ENCODE assay signal across 8 cellular contexts in genomic region chr9:272251-273213, GRCh38. TPM values are rescaled to one million over a fixed set of nuclear protein-coding genes. Genes with fewer than 3 reads are reported as not detected.
DNase-seq lines count a peak whose midpoint lies in the region; ATAC-seq and TF ChIP-seq lines count a peak whose summit lies in the region.

No MANE protein-coding gene starts in this region.

- H3K36me3 Mint-ChIP-seq in naive B cell, result peaks cover 8 to 10% of the 10 kb centered on the region in 2 donors

- peaks cover 0 to 2% (median 0%) of the 10 kb centered on the region in 7 donors for H3K9me3 Mint-ChIP-seq in naive B cell

- H3K27ac Mint-ChIP-seq in naive B cell, result peak overlapping the region in 5 of 6 donors; percentile 94 to 98 (median 96)

- peak overlapping the region; percentile 87 to 97 (median 92) for H3K4me3 Mint-ChIP-seq in naive B cell

- no peaks in the 10 kb centered on the region for H3K27me3 Mint-ChIP-seq in naive B cell

- TF ChIP-seq POLR2A in GM10847 (IDR thresholded peaks at IDR 0.05; ENCODE audit: extremely low read depth, insufficient read length), result peak; percentile 28
- TF ChIP-seq POLR2A in NB4 (IDR thresholded peaks at IDR 0.05; ENCODE audit: extremely low read depth, insufficient read length), result peak; percentile 49

- no peak for TF ChIP-seq CTCF in NB4 (IDR thresholded peaks at IDR 0.05; ENCODE audit: low read depth, low read length)

- DNase-seq in NB4 (ENCODE audit: low read depth), result peak; percentile 99
- peak; percentile 55 for DNase-seq in activated T-cell treated with anti-CD3 and anti-CD28 coated beads for 4 hours
- peak; percentile 83 for DNase-seq in naive B cell
- DNase-seq in NCI-H82 (lab: John Stamatoyannopoulos, UW), result no peak
- DNase-seq in NCI-H2227 (lab: John Stamatoyannopoulos, UW; ENCODE audit: unreplicated experiment), result no peak
- no peak for DNase-seq in NCI-H774 (lab: John Stamatoyannopoulos, UW)

- H3K4me1 Mint-ChIP-seq in naive B cell, result peaks cover 35 to 47% (median 46%) of the 10 kb centered on the region in 3 donors

- ATAC-seq in GM21737 (IDR thresholded peaks at IDR 0.05; ENCODE audit: unreplicated experiment) (peak; percentile 95), naive B cell (ENCODE audit: low read depth in 2 of 2) (peak; percentile 95 to 96)

- H3K4me3 ChIP-seq in NB4 (ENCODE audit: low read depth, low read length), result peak overlapping the region; percentile 86

RNA-seq across cellular contexts. Expression of gene DOCK8, which starts 57.9 kb away (rescaled TPM):
- 100 to 1,000 TPM in 1 of 6 donors, 10 to 100 TPM in 5; 15.3 to 109 (median 76.5) TPM for polyA plus RNA-seq in naive B cell (ENCODE audit: low read depth in 6 of 6)

Comparison
In these comparisons a context has a peak if more than half of its experiments do, and no peak if none do; other contexts are left out.
1. DNase-seq: peak in NB4 (single experiment), activated T-cell treated with anti-CD3 and anti-CD28 coated beads for 4 hours (single experiment) and naive B cell (single experiment); none in NCI-H82 (single experiment), NCI-H2227 (single experiment) and NCI-H774 (single experiment).